Comparison of ENCODE assay signal across 31 cellular contexts in the genomic region with DNA sequence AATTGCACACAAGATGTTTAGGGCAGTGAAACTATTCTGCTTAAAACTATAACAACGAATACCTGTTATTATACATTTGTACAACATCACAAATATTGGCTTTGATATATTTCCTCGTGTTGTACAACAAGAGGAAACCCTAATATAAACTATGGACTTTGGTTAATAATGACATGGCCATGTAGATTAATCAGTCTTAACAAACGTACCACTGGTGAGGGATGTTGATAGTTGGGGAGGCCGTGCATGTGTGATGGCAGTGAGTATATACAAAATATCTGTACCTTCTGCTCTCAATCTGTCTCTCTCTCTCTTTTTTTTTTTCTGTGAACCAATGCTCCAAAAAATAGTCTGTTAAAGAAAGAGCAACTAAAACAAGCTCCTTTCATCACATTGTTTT. TPM values are rescaled to one million over a fixed set of nuclear protein-coding genes. Genes with fewer than 3 reads are reported as not detected.
"Had no signal": no experiment of that assay in that cellular context is flagged by ENCODE, and none has a peak within 500 bp of the region (broad histone marks: within the 10 kb centered on the region; RNA-seq: fewer than 3 reads in every experiment).

No MANE protein-coding gene starts in this region.

- FAIRE-seq: colon, endometrium, endothelial cell of umbilical vein had no signal

- H3K27me3 Mint-ChIP-seq: effector memory CD8-positive, alpha-beta T cell had no signal

- DNase-seq: colonic mucosa; cortex of kidney; dermis blood vessel endothelial cell; dorsolateral prefrontal cortex; effector CD4-positive, alpha-beta T cell; effector CD8-positive, alpha-beta T cell; effector memory CD4-positive, alpha-beta T cell; effector memory CD8-positive, alpha-beta T cell; endodermal cell; erythroblast; esophagus squamous epithelium; foreskin fibroblast; foreskin keratinocyte; foreskin melanocyte; gastrocnemius medialis; glutamatergic neuron; head of caudate nucleus; heart left ventricle; heart right ventricle had no signal

- H3K27ac ChIP-seq: colonic mucosa, coronary artery, dorsolateral prefrontal cortex, epithelial cell of prostate, esophagus muscularis mucosa, esophagus squamous epithelium, foreskin keratinocyte, gastrocnemius medialis, gastroesophageal sphincter, heart left ventricle, heart right ventricle had no signal

- H3K27ac Mint-ChIP-seq: dendritic cell treated with granulocyte-macrophage colony-stimulating factor and Interleukin-4, amounts not matched to agents 40 ng/mL and 50 ng/mL, for 4 days; effector memory CD8-positive, alpha-beta T cell; endodermal cell had no signal

- H3K4me3 ChIP-seq: colonic mucosa, coronary artery, dorsolateral prefrontal cortex, esophagus muscularis mucosa, esophagus squamous epithelium, gastrocnemius medialis, gastroesophageal sphincter, heart left ventricle, heart right ventricle had no signal

- H3K27me3 ChIP-seq: colonic mucosa, dorsolateral prefrontal cortex, esophagus muscularis mucosa, esophagus squamous epithelium, foreskin keratinocyte, gastrocnemius medialis, gastroesophageal sphincter, heart left ventricle, heart right ventricle had no signal

- H3K9me3 ChIP-seq: colonic mucosa, esophagus muscularis mucosa, esophagus squamous epithelium, gastrocnemius medialis, gastroesophageal sphincter had no signal

- H3K4me1 Mint-ChIP-seq: endodermal cell had no signal

- ATAC-seq: effector memory CD8-positive, alpha-beta T cell; esophagus mucosa; foreskin keratinocyte; gastrocnemius medialis; gastroesophageal sphincter; heart left ventricle; heart right ventricle had no signal

- H3K36me3 ChIP-seq: colonic mucosa, esophagus muscularis mucosa, esophagus squamous epithelium, gastrocnemius medialis, gastroesophageal sphincter, heart left ventricle, heart right ventricle had no signal

- H3K4me1 ChIP-seq: colonic mucosa, esophagus muscularis mucosa, gastrocnemius medialis, gastroesophageal sphincter, heart left ventricle, heart right ventricle had no signal

- H3K4me3 Mint-ChIP-seq: dendritic cell treated with granulocyte-macrophage colony-stimulating factor and Interleukin-4, amounts not matched to agents 40 ng/mL and 50 ng/mL, for 4 days; effector memory CD8-positive, alpha-beta T cell; endodermal cell had no signal

RNA-seq across cellular contexts. Expression of a gene that starts 22.2 kb away (rescaled TPM):
- total RNA-seq: dermis microvascular lymphatic vessel endothelial cell, endothelial cell of umbilical vein, fibroblast of villous mesenchyme, glomerular endothelial cell had no signal
- polyA plus RNA-seq: endothelial cell of umbilical vein had no signal
